8 cellular contexts compared by ENCODE assay signal in genomic region chr17:76383645-76384221, GRCh38. TPM values are rescaled to one million over a fixed set of nuclear protein-coding genes. Genes with fewer than 3 reads are reported as not detected.
A peak's percentile ranks its signal among the peaks of the same experiment; 100 is the strongest.
DNase-seq lines count a peak whose midpoint lies in the region; ATAC-seq and TF ChIP-seq lines count a peak whose summit lies in the region.

No MANE protein-coding gene starts in this region.

- no peaks in the 10 kb centered on the region for H3K9me3 Mint-ChIP-seq in activated B cell treated with CpG ODN at 0.5 μM for 24 hours

- peak overlapping the region; percentile 1 for H3K23ac ChIP-seq in mesendoderm (ENCODE audit: low read length)

- TF ChIP-seq CTCF in activated B cell treated with CpG ODN at 0.5 μM for 24 hours (IDR thresholded peaks at IDR 0.05) (no peak), stomach (IDR thresholded peaks at IDR 0.05) (peak in 2 of 7 experiments; percentile 11 to 17)

- H3K9me3 ChIP-seq in ectodermal cell (ENCODE audit: control insufficient read depth, low read length) (no peaks in the 10 kb centered on the region), stomach (no peaks in the 10 kb centered on the region)

- H3K27me3 ChIP-seq in ectodermal cell (ENCODE audit: control insufficient read depth, insufficient read depth, low read length, poor library complexity, severe bottlenecking) (peaks cover 43% of the 10 kb centered on the region), mesendoderm (ENCODE audit: insufficient read depth, low read length, poor library complexity) (peaks cover 11% of the 10 kb centered on the region), stomach (peaks cover 0 to 29% (median 17%) of the 10 kb centered on the region in 3 donors)

- H2AK5ac ChIP-seq in mesendoderm (ENCODE audit: low read length): no peak overlapping the region

- TF ChIP-seq POLR2A in stomach (IDR thresholded peaks at IDR 0.05): no peak

- peaks cover 32% of the 10 kb centered on the region for H3K4me1 ChIP-seq in ectodermal cell (ENCODE audit: control insufficient read depth, insufficient read depth, low read length)
- no peaks in the 10 kb centered on the region for H3K4me1 ChIP-seq in mesendoderm (ENCODE audit: control insufficient read depth, low read depth, low read length)
- H3K4me1 ChIP-seq in stomach: peaks cover 37 to 52% (median 44%) of the 10 kb centered on the region in 4 donors

- POLR2A ChIA-PET in activated B cell treated with CpG ODN at 0.5 μM for 24 hours (lab: Charles Lee): interaction anchor here (1.4 to 3.9 kb wide), 2 partner anchors 14 to 30 kb away, joined by 5 to 29 read pairs; partner anchors contain the start of gene PRPSAP1

- 1% methylated on average over 58 of the region's 58 CpGs for WGBS in ectodermal cell, 2 experiments
- no CpG with 5 or more reads among the region's 58 CpGs for WGBS in mesendoderm (ENCODE audit: extremely low coverage, insufficient coverage, low lambda C conversion rate)
- 0 to 1% (median 0%) methylated on average over 36 to 58 of the region's 58 CpGs for WGBS in stomach, 5 donors

- H3K9ac ChIP-seq in mesendoderm (ENCODE audit: low read length): peak overlapping the region; percentile 76

- ATAC-seq in GM18498 (IDR thresholded peaks at IDR 0.05; ENCODE audit: unreplicated experiment): peak; percentile 18
- peak; percentile 18 for ATAC-seq in activated B cell treated with CpG ODN at 0.5 μM for 24 hours (ENCODE audit: low read depth)
- no peak for ATAC-seq in GM19351 (IDR thresholded peaks at IDR 0.05; ENCODE audit: unreplicated experiment)

- H2BK120ac ChIP-seq in mesendoderm (ENCODE audit: low read depth, low read length): no peak overlapping the region

- H3K36me3 ChIP-seq in ectodermal cell (ENCODE audit: control insufficient read depth, insufficient read depth, low read length): no peaks in the 10 kb centered on the region
- no peaks in the 10 kb centered on the region for H3K36me3 ChIP-seq in mesendoderm (ENCODE audit: control insufficient read depth, insufficient read depth, low read length)
- H3K36me3 ChIP-seq in stomach: peaks cover 0 to 6% (median 0%) of the 10 kb centered on the region in 4 donors

- peaks cover under 1% of the 10 kb centered on the region for H3K36me3 Mint-ChIP-seq in activated B cell treated with CpG ODN at 0.5 μM for 24 hours (ENCODE audit: low read depth)

- no peak for TF ChIP-seq EP300 in stomach (IDR thresholded peaks at IDR 0.05)

- peak overlapping the region; percentile 24 for H3K18ac ChIP-seq in mesendoderm (ENCODE audit: low read length)

- peaks cover 15% of the 10 kb centered on the region for H3K4me1 Mint-ChIP-seq in activated B cell treated with CpG ODN at 0.5 μM for 24 hours

- peak overlapping the region; percentile 89 for H3K4me2 ChIP-seq in mesendoderm (ENCODE audit: low read length)

- H3K56ac ChIP-seq in mesendoderm (ENCODE audit: low read length): peak overlapping the region; percentile 83

- in situ Hi-C loops in ACHN (cut with HindIII; ENCODE audit: low pct_ligation_motif_present, low pct_unique_long_range_greater_than_20kb, low sequenced_read_pairs): no loop called here

- peaks cover 5% of the 10 kb centered on the region for H3K27me3 Mint-ChIP-seq in activated B cell treated with CpG ODN at 0.5 μM for 24 hours

- DNase-seq in ACHN (peak; percentile 35), HuH-7 (ENCODE audit: low spot score) (peak; percentile 69), activated B cell treated with CpG ODN at 0.5 μM for 24 hours (peak; percentile 49), mesendoderm (peak; percentile 78), stomach (peak; percentile 37)

- H3K4me3 ChIP-seq in ectodermal cell (ENCODE audit: insufficient read depth, low read depth, low read length) (peak overlapping the region; percentile 60), mesendoderm (ENCODE audit: low read length) (peak overlapping the region; percentile 15), stomach (peak overlapping the region; percentile 51 to 76 (median 60))

- H3K27ac ChIP-seq in ectodermal cell (ENCODE audit: insufficient read depth, low read depth, low read length, poor library complexity, severe bottlenecking): no peak overlapping the region
- H3K27ac ChIP-seq in mesendoderm (ENCODE audit: low read depth, low read length): no peak overlapping the region
- peak overlapping the region; percentile 59 to 87 (median 80) for H3K27ac ChIP-seq in stomach

- peak overlapping the region; percentile 71 for H3K27ac Mint-ChIP-seq in activated B cell treated with CpG ODN at 0.5 μM for 24 hours

- H4K5ac ChIP-seq in mesendoderm (ENCODE audit: low read length): no peak overlapping the region

- peak overlapping the region; percentile 86 for H3K4me3 Mint-ChIP-seq in activated B cell treated with CpG ODN at 0.5 μM for 24 hours

- CTCF ChIA-PET in activated B cell treated with CpG ODN at 0.5 μM for 24 hours (lab: Charles Lee): interaction anchor here (0.6 to 3.2 kb wide), 6 partner anchors 8 to 145 kb away, joined by 3 to 23 read pairs (median 6); partner anchors contain the start of genes PRPSAP1 and UBE2O

- no peak overlapping the region for H4K8ac ChIP-seq in mesendoderm (ENCODE audit: low read depth, low read length)

- intact Hi-C loops in activated B cell treated with CpG ODN at 0.5 μM for 24 hours (cut with micrococcal nuclease): loop anchor here (1.0 to 10.0 kb wide), 4 partner anchors 29 to 369 kb away; partner anchors contain the start of genes EXOC7, GALR2 and SRP68
- intact Hi-C loops in stomach (cut with DNase I; ENCODE audit: low total_unique reads): no loop called here

- no peaks in the 10 kb centered on the region for H3K79me2 ChIP-seq in mesendoderm (ENCODE audit: control insufficient read depth, insufficient read depth, low read length)

- no peak overlapping the region for H3K4ac ChIP-seq in mesendoderm (ENCODE audit: low read depth, low read length)

- no peak overlapping the region for H2BK5ac ChIP-seq in mesendoderm (ENCODE audit: low read length)

- H2BK15ac ChIP-seq in mesendoderm (replicated peaks; ENCODE audit: low read depth): no peak overlapping the region

- H3K79me1 ChIP-seq in mesendoderm (ENCODE audit: low read length): no peaks in the 10 kb centered on the region

RNA-seq across cellular contexts. Expression of gene SPHK1, which starts 0.7 kb away (rescaled TPM):
- total RNA-seq in activated B cell treated with CpG ODN at 0.5 μM for 24 hours (1.1 and 1.3 TPM in 2 replicates), stomach (10 to 100 TPM in 1 of 5 donors, 1 to 10 TPM in 2, under 1 TPM in 1, not detected in 1; 0.45 to 13.9 (median 3.4) TPM)
- 12.8 TPM for polyA plus RNA-seq in ectodermal cell (2013, experiment 1 of 4)
- polyA plus RNA-seq in ectodermal cell (2013, experiment 2 of 4): 14.0 TPM
- polyA plus RNA-seq in ectodermal cell (2013, experiment 3 of 4): 12.1 TPM
- polyA plus RNA-seq in ectodermal cell (2013, experiment 4 of 4): 14.4 TPM
- 0.44 TPM for polyA plus RNA-seq in mesendoderm (2013, experiment 1 of 2)
- 0.35 TPM for polyA plus RNA-seq in mesendoderm (2013, experiment 2 of 2)
- polyA plus RNA-seq in stomach: 10 to 100 TPM in 1 of 3 donors, 1 to 10 TPM in 2; 5.8 to 10.6 (median 6.8) TPM

RNA-seq across cellular contexts. Expression of gene PRPSAP1, which starts 30.0 kb away (rescaled TPM):
- total RNA-seq in activated B cell treated with CpG ODN at 0.5 μM for 24 hours (26.7 and 27.1 TPM in 2 replicates), stomach (10 to 100 TPM; 29.1 to 49.0 (median 46.4) TPM)
- 58.8 TPM for polyA plus RNA-seq in ectodermal cell (2013, experiment 1 of 4)
- 58.6 TPM for polyA plus RNA-seq in ectodermal cell (2013, experiment 2 of 4)
- 48.7 TPM for polyA plus RNA-seq in ectodermal cell (2013, experiment 3 of 4)
- 56.7 TPM for polyA plus RNA-seq in ectodermal cell (2013, experiment 4 of 4)
- 23.1 TPM for polyA plus RNA-seq in mesendoderm (2013, experiment 1 of 2)
- 22.2 TPM for polyA plus RNA-seq in mesendoderm (2013, experiment 2 of 2)
- polyA plus RNA-seq in stomach: 10 to 100 TPM; 25.0 to 43.7 (median 25.3) TPM

Comparison
In these comparisons a context has a peak if more than half of its experiments do, and no peak if none do; other contexts are left out.
1. H3K27ac ChIP-seq: peak in stomach (5 of 5); none in ectodermal cell (single experiment) and mesendoderm (single experiment).
2. Peak in every context shown above with its lines, with median percentiles within 50 percentile points of each other: DNase-seq and H3K4me3 ChIP-seq.